In the genomic region with DNA sequence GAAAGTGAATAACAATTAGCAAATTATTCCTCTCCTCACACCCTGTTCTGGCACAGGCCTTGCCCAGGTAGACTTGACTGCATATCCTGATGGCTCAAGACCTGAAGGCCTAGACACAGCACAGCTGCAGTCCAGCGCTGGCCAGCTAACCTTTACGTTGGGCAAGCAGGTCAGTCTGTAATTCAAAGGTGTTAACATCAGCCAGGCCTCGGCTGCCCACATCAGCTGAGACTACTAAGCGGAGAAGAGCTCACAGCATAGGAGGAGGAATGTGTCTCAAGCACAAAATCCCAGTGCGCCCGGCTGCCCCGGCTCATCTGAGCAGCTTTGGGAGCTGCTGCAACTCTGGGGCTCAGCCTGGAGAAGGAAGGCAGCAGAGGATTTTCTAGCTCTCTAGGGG, we compare ENCODE assay signal across 11 cellular contexts. TPM values are rescaled to one million over a fixed set of nuclear protein-coding genes. Genes with fewer than 3 reads are reported as not detected.
"Had no signal": no experiment of that assay in that cellular context is flagged by ENCODE, and none has a peak within 500 bp of the region (broad histone marks: within the 10 kb centered on the region; RNA-seq: fewer than 3 reads in every experiment).

No MANE protein-coding gene starts in this region.

- H2AFZ ChIP-seq: GM23248 had no signal

- H3K9ac ChIP-seq: GM23248 had no signal

- ATAC-seq: HCT116, HepG2 had no signal

- H3K9me3 ChIP-seq: HAP-1 had no signal

- H3K9me3 Mint-ChIP-seq: HFFc6, IgD-negative memory B cell had no signal

- FAIRE-seq: HepG2 had no signal

- H3K27ac Mint-ChIP-seq: HFFc6, IgD-negative memory B cell had no signal

- DNase-seq: GM23248, GOT3, H7, HFFc6 had no signal

- H3K4me3 Mint-ChIP-seq: HFFc6, IgD-negative memory B cell had no signal

- H3K4me1 ChIP-seq: HAP-1 had no signal

- H3K36me3 Mint-ChIP-seq: IgD-negative memory B cell had no signal

- H3K27ac ChIP-seq: GM23248, HL-60 had no signal

- H3K4me3 ChIP-seq: GM23248, HAP-1 had no signal

- H3K36me3 ChIP-seq: HAP-1 had no signal

RNA-seq across cellular contexts. Expression of a gene that starts 33.5 kb away (rescaled TPM):
- total RNA-seq: H4, HT1080 had no signal
- polyA plus RNA-seq: HepG2, IgD-negative memory B cell had no signal
